Comparison of ENCODE assay signal across 1 cellular context in the genomic region with DNA sequence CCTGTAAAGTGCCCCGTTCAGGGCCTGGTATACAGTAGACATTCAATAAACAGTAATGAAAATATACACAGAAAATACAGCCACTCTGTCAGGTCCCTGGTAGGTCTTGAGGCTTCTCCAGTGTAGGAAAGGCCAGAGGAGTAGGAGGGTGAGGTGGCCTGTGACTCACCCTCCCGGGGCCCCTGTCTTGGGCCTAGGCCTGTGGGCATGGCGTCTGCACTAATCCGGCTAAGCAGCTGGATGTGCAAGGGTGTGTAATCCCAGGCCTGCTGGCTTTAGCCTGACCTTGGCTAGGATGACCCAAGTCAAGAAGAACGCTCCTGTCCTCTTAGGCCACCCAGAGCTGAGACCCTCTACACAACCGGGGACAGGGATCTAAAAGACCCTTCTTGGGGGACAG.
TF ChIP-seq lines count a peak whose summit lies in the region.

No MANE protein-coding gene starts in this region.

TF ChIP-seq in HepG2, 621 proteins besides CTCF, POLR2A, EP300 and RAD21 (continued from another document):
- TF ChIP-seq, protein P1, sequence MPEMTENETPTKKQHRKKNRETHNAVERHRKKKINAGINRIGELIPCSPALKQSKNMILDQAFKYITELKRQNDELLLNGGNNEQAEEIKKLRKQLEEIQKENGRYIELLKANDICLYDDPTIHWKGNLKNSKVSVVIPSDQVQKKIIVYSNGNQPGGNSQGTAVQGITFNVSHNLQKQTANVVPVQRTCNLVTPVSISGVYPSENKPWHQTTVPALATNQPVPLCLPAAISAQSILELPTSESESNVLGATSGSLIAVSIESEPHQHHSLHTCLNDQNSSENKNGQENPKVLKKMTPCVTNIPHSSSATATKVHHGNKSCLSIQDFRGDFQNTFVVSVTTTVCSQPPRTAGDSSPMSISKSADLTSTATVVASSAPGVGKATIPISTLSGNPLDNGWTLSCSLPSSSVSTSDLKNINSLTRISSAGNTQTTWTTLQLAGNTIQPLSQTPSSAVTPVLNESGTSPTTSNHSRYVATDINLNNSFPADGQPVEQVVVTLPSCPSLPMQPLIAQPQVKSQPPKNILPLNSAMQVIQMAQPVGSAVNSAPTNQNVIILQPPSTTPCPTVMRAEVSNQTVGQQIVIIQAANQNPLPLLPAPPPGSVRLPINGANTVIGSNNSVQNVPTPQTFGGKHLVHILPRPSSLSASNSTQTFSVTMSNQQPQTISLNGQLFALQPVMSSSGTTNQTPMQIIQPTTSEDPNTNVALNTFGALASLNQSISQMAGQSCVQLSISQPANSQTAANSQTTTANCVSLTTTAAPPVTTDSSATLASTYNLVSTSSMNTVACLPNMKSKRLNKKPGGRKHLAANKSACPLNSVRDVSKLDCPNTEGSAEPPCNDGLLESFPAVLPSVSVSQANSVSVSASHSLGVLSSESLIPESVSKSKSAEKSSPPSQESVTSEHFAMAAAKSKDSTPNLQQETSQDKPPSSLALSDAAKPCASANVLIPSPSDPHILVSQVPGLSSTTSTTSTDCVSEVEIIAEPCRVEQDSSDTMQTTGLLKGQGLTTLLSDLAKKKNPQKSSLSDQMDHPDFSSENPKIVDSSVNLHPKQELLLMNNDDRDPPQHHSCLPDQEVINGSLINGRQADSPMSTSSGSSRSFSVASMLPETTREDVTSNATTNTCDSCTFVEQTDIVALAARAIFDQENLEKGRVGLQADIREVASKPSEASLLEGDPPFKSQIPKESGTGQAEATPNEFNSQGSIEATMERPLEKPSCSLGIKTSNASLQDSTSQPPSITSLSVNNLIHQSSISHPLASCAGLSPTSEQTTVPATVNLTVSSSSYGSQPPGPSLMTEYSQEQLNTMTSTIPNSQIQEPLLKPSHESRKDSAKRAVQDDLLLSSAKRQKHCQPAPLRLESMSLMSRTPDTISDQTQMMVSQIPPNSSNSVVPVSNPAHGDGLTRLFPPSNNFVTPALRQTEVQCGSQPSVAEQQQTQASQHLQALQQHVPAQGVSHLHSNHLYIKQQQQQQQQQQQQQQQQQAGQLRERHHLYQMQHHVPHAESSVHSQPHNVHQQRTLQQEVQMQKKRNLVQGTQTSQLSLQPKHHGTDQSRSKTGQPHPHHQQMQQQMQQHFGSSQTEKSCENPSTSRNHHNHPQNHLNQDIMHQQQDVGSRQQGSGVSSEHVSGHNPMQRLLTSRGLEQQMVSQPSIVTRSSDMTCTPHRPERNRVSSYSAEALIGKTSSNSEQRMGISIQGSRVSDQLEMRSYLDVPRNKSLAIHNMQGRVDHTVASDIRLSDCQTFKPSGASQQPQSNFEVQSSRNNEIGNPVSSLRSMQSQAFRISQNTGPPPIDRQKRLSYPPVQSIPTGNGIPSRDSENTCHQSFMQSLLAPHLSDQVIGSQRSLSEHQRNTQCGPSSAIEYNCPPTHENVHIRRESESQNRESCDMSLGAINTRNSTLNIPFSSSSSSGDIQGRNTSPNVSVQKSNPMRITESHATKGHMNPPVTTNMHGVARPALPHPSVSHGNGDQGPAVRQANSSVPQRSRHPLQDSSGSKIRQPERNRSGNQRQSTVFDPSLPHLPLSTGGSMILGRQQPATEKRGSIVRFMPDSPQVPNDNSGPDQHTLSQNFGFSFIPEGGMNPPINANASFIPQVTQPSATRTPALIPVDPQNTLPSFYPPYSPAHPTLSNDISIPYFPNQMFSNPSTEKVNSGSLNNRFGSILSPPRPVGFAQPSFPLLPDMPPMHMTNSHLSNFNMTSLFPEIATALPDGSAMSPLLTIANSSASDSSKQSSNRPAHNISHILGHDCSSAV (CRISPR knock-in tag; IDR thresholded peaks at IDR 0.05; ENCODE audit: borderline replicate concordance) = no peak
